8 cellular contexts compared by ENCODE assay signal in genomic region chr12:51593539-51593938, GRCh38. TPM values are rescaled to one million over a fixed set of nuclear protein-coding genes. Genes with fewer than 3 reads are reported as not detected.
DNase-seq lines count a peak whose midpoint lies in the region; ATAC-seq and TF ChIP-seq lines count a peak whose summit lies in the region.

No MANE protein-coding gene starts in this region.

- no peaks in the 10 kb centered on the region for H3K36me3 Mint-ChIP-seq in activated naive CD4-positive, alpha-beta T cell treated with anti-CD3 and anti-CD28 coated beads, Interleukin-2, amount 10 ng/mL, durations not matched to agents 7 days and 5 days
- no peaks in the 10 kb centered on the region for H3K36me3 Mint-ChIP-seq in CD14-positive monocyte

- peaks cover 66% of the 10 kb centered on the region for H3K27me3 Mint-ChIP-seq in activated naive CD4-positive, alpha-beta T cell treated with anti-CD3 and anti-CD28 coated beads, Interleukin-2, amount 10 ng/mL, durations not matched to agents 7 days and 5 days
- H3K27me3 Mint-ChIP-seq in CD14-positive monocyte (ENCODE audit: low read depth in 3 of 3): peaks cover 57 to 73% (median 57%) of the 10 kb centered on the region in 3 donors

- 10% methylated on average over 5 of the region's 5 CpGs for WGBS in esophagus muscularis mucosa

- no peak overlapping the region for H3K27ac Mint-ChIP-seq in activated naive CD4-positive, alpha-beta T cell treated with anti-CD3 and anti-CD28 coated beads, Interleukin-2, amount 10 ng/mL, durations not matched to agents 7 days and 5 days
- H3K27ac Mint-ChIP-seq in CD14-positive monocyte: no peak overlapping the region

- H3K27me3 ChIP-seq in esophagus muscularis mucosa: peaks cover 0 to 60% (median 13%) of the 10 kb centered on the region in 4 donors

- ATAC-seq in GM19395 (IDR thresholded peaks at IDR 0.05; ENCODE audit: unreplicated experiment): no peak

- H3K9me3 Mint-ChIP-seq in activated naive CD4-positive, alpha-beta T cell treated with anti-CD3 and anti-CD28 coated beads, Interleukin-2, amount 10 ng/mL, durations not matched to agents 7 days and 5 days: no peaks in the 10 kb centered on the region
- peaks cover 0 to 15% (median 8%) of the 10 kb centered on the region in 7 donors for H3K9me3 Mint-ChIP-seq in CD14-positive monocyte

- no peaks in the 10 kb centered on the region for H3K9me3 ChIP-seq in esophagus muscularis mucosa

- TF ChIP-seq POLR2A in esophagus muscularis mucosa (IDR thresholded peaks at IDR 0.05; ENCODE audit: low read depth): no peak

- intact Hi-C loops in esophagus muscularis mucosa (cut with DNase I): no loop called here
- intact Hi-C loops in CD14-positive monocyte (cut with micrococcal nuclease): no loop called here

- no peak for TF ChIP-seq CTCF in AG09309 (IDR thresholded peaks at IDR 0.05; ENCODE audit: control insufficient read depth, insufficient read depth, low read depth, low read length, missing control alignments)
- no peak for TF ChIP-seq CTCF in esophagus muscularis mucosa (IDR thresholded peaks at IDR 0.05)
- TF ChIP-seq CTCF in CD14-positive monocyte (IDR thresholded peaks at IDR 0.05): no peak

- CTCF ChIA-PET in activated naive CD4-positive, alpha-beta T cell treated with anti-CD3 and anti-CD28 coated beads, Interleukin-2, amount 10 ng/mL, durations not matched to agents 7 days and 5 days (lab: Charles Lee): interaction anchor here (0.8 to 2.9 kb wide), 3 partner anchors 8 to 172 kb away, joined by 3 to 13 read pairs (median 4); no protein-coding TSS in a partner anchor

- no peaks in the 10 kb centered on the region for H3K36me3 ChIP-seq in esophagus muscularis mucosa

- DNase-seq in AG09309 (ENCODE audit: low read depth) (peak; percentile 31), HuH-7 (ENCODE audit: low spot score) (peak; percentile 32), kidney tubule cell (ENCODE audit: low spot score) (peak; percentile 51), GM19240 (ENCODE audit: insufficient read length, low spot score) (no peak), esophagus muscularis mucosa (ENCODE audit: extremely low spot score) (no peak), CD14-positive monocyte (ENCODE audit: low spot score) (no peak)
- DNase-seq in activated naive CD4-positive, alpha-beta T cell treated with anti-CD3 and anti-CD28 coated beads, Interleukin-2, amount 10 ng/mL, durations not matched to agents 7 days and 5 days: peak; percentile 66

- H3K4me1 ChIP-seq in esophagus muscularis mucosa: peaks cover 4 to 19% (median 16%) of the 10 kb centered on the region in 4 donors

- H3K4me3 ChIP-seq in AG09309 (ENCODE audit: control insufficient read depth, low read depth, low read length): no peak overlapping the region
- H3K4me3 ChIP-seq in esophagus muscularis mucosa: no peak overlapping the region

- TF ChIP-seq EP300 in esophagus muscularis mucosa (IDR thresholded peaks at IDR 0.05): no peak

- no peak overlapping the region for H3K4me3 Mint-ChIP-seq in activated naive CD4-positive, alpha-beta T cell treated with anti-CD3 and anti-CD28 coated beads, Interleukin-2, amount 10 ng/mL, durations not matched to agents 7 days and 5 days
- H3K4me3 Mint-ChIP-seq in CD14-positive monocyte: peak overlapping the region in 1 of 2 donors; percentile 50

- H3K4me1 Mint-ChIP-seq in activated naive CD4-positive, alpha-beta T cell treated with anti-CD3 and anti-CD28 coated beads, Interleukin-2, amount 10 ng/mL, durations not matched to agents 7 days and 5 days: peaks cover 25% of the 10 kb centered on the region
- H3K4me1 Mint-ChIP-seq in CD14-positive monocyte: peaks cover 15% of the 10 kb centered on the region

- H3K27ac ChIP-seq in esophagus muscularis mucosa (replicated peaks in 1 of 4): no peak overlapping the region

RNA-seq across cellular contexts. Expression of gene SCN8A, which starts 2.5 kb away (rescaled TPM):
- total RNA-seq in esophagus muscularis mucosa: under 1 TPM; 0.26 to 0.42 (median 0.31) TPM
- polyA plus RNA-seq in CD14-positive monocyte: under 1 TPM in 1 of 2 donors, not detected in 1; 0.03 TPM

Comparison
In these comparisons a context has a peak if more than half of its experiments do, and no peak if none do; other contexts are left out.
1. DNase-seq: peak in AG09309 (single experiment), HuH-7 (single experiment), activated naive CD4-positive, alpha-beta T cell treated with anti-CD3 and anti-CD28 coated beads, Interleukin-2, amount 10 ng/mL, durations not matched to agents 7 days and 5 days (single experiment) and kidney tubule cell (single experiment); none in GM19240 (single experiment), esophagus muscularis mucosa (single experiment) and CD14-positive monocyte (single experiment).